ENCODE assay signal across 1 cellular context in genomic region chr3:164208846-164209245, GRCh38.
TF ChIP-seq lines count a peak whose summit lies in the region.

No MANE protein-coding gene starts in this region.

TF ChIP-seq in GM23338, 12 proteins besides CTCF, POLR2A, EP300 and RAD21 (continued from another document):
- TF ChIP-seq REST (IDR thresholded peaks at IDR 0.05; ENCODE audit: unreplicated experiment): no peak
- no peak for TF ChIP-seq NANOG (IDR thresholded peaks at IDR 0.05; ENCODE audit: borderline replicate concordance)
- no peak for TF ChIP-seq JUNB (IDR thresholded peaks at IDR 0.05; ENCODE audit: unreplicated experiment)
- no peak for TF ChIP-seq CREB1 (CRISPR knock-in tag; IDR thresholded peaks at IDR 0.05; ENCODE audit: low read depth)
